Comparison of ENCODE assay signal across 1 cellular context in genomic region chr2:207710814-207711740, GRCh38.
TF ChIP-seq lines count a peak whose summit lies in the region.

CCNYL1 (plus strand) TSS chr2:207711640; CDS start chr2:207711897, 257 bp downstream.

TF ChIP-seq in GM12878, 131 proteins besides CTCF, POLR2A, EP300 and RAD21 (continued from another document):
- TF ChIP-seq ZBTB4 (CRISPR knock-in tag; IDR thresholded peaks at IDR 0.05) (no peak), USF2 (IDR thresholded peaks at IDR 0.05; ENCODE audit: borderline replicate concordance, low read depth, low read length) (peak; percentile 93), SP1 (IDR thresholded peaks at IDR 0.05; ENCODE audit: low read depth, low read length) (peak; percentile 85), POU2F2 (IDR thresholded peaks at IDR 0.05; ENCODE audit: borderline replicate concordance, low read depth, low read length) (no peak; the same call in 1 of the 3 replicates), WRNIP1 (IDR thresholded peaks at IDR 0.05; ENCODE audit: borderline replicate concordance, low read depth, low read length) (no peak), HDGF (IDR thresholded peaks at IDR 0.05) (peak; percentile 51; the same call in 1 of the 2 replicates), E2F4 (IDR thresholded peaks at IDR 0.05; ENCODE audit: low read depth, low read length) (peak; percentile 63; the same call in 1 of the 2 replicates), CREB1 (IDR thresholded peaks at IDR 0.05; ENCODE audit: low read depth) (no peak; the same call in 1 of the 2 replicates), EGR1 (IDR thresholded peaks at IDR 0.05; ENCODE audit: borderline replicate concordance in 1 of 2, low read depth in 2 of 2, low read length in 2 of 2) (peak in 1 of 2 experiments; percentile 89; a peak in 2 of 3 replicates), EED (IDR thresholded peaks at IDR 0.05; ENCODE audit: low read depth) (peak; percentile 53), SIN3A (IDR thresholded peaks at IDR 0.05; ENCODE audit: low read depth, low read length) (peak; percentile 64; the same call in 1 of the 2 replicates), SPI1 (IDR thresholded peaks at IDR 0.05; ENCODE audit: borderline replicate concordance, insufficient read depth, low read depth, low read length) (peak; percentile 76; the same call in 1 of the 2 replicates), SMAD1 (IDR thresholded peaks at IDR 0.05; ENCODE audit: low read depth, partially characterized antibody) (peak; percentile 24), PKNOX1 (IDR thresholded peaks at IDR 0.05) (peak; percentile 26), BHLHE40 (IDR thresholded peaks at IDR 0.05; ENCODE audit: borderline replicate concordance in 1 of 2, low read depth in 2 of 2, low read length in 1 of 2) (peak; percentile 85 to 98), CBX5 (IDR thresholded peaks at IDR 0.05; ENCODE audit: low read depth) (0 out of 2 replicates have a peak, but pooled peaks have one; percentile 27), IKZF1 (conservative IDR thresholded peaks at IDR 0.05) (peak; percentile 32), POLR2AphosphoS5 (IDR thresholded peaks at IDR 0.05; ENCODE audit: low read length) (peak; percentile 81), FOS (IDR thresholded peaks at IDR 0.05; ENCODE audit: borderline replicate concordance, extremely low read depth, insufficient read length) (peak; percentile 51), MXI1 (IDR thresholded peaks at IDR 0.05; ENCODE audit: low read depth, low read length) (peak; percentile 65; the same call in 1 of the 2 replicates), RELB (IDR thresholded peaks at IDR 0.05; ENCODE audit: low read depth) (peak; percentile 49; the same call in 1 of the 2 replicates), PAX5 (IDR thresholded peaks at IDR 0.05; ENCODE audit: borderline replicate concordance, low read depth, low read length) (peak; percentile 73), EZH2 (IDR thresholded peaks at IDR 0.05; ENCODE audit: borderline replicate concordance, control insufficient read depth, low read depth, low read length) (no peak), IKZF2 (IDR thresholded peaks at IDR 0.05) (peak in 1 of 2 experiments; percentile 30; a peak in 1 of 4 replicates), PML (IDR thresholded peaks at IDR 0.05; ENCODE audit: low read length) (peak; percentile 84), NKRF (conservative IDR thresholded peaks at IDR 0.05) (0 out of 2 replicates have a peak, but pooled peaks have one; percentile 13), MAX (IDR thresholded peaks at IDR 0.05; ENCODE audit: low read depth, low read length) (peak; percentile 5), POLR2AphosphoS2 (IDR thresholded peaks at IDR 0.05; ENCODE audit: low read depth, low read length) (peak; percentile 48; the same call in 1 of the 2 replicates), YY1 (IDR thresholded peaks at IDR 0.05; ENCODE audit: low read depth, low read length) (no peak; the same call in none of the 2 replicates)
